In the genomic region with DNA sequence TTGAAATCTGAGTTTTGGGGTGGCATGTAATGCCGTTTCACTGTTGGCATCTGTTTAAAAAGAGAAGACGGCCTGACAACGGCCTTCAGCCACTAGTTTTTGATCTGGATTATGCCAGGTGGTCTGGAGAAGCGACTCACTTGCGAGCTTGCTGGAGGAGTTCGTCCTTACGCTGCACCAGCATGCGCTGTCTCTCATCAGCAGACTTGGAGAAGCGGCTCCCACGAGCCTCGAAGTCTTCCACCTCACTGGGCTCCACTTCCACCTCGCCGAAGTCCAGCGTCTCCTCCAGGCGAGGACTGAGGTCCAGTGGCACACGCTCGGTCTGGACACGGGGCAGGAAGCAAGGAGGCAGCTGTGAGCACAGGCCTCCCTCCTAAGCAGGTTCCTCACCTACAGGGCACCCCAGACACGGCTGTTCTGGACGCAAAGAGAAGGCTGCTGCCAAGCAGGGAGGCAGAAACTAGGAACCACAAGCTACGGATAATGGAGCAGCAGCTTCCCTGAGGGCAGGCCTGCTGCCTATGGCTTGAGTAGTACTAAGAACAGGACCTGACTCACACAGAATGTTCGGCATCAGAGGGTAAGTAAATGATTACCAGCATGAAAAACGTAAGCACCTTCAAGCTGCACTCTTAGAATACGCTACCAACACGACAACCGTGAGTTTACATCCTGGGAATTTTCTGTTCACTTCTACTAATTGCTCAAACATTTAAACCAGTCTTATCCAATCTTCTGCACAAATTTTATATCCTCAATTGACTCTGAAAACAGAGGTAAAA, we compare ENCODE assay signal across 25 cellular contexts.
DNase-seq lines count a peak whose midpoint lies in the region; ATAC-seq and FAIRE-seq lines count a peak whose summit lies in the region.
"Had no signal": no experiment of that assay in that cellular context is flagged by ENCODE, and none has a peak within 500 bp of the region (broad histone marks: within the 10 kb centered on the region; RNA-seq: fewer than 3 reads in every experiment).

No MANE protein-coding gene starts in this region.

- peak overlapping the region; percentile 46 for H3K27ac Mint-ChIP-seq in activated T-cell treated with anti-CD3 and anti-CD28 coated beads, Interleukin-2, amount 50 U/mL, for 72 hours
- H3K27ac Mint-ChIP-seq in memory B cell = peak overlapping the region; percentile 17
- H3K27ac Mint-ChIP-seq in stimulated activated effector memory CD8-positive, alpha-beta T cell treated with anti-CD3 and anti-CD28 coated beads, Interleukin-12 subunit alpha, Interleukin-12 subunit beta, amount 100 ng/mL, for 72 hours = peak overlapping the region; percentile 68
- H3K27ac Mint-ChIP-seq in activated CD4-positive, alpha-beta memory T cell treated with anti-CD3 and anti-CD28 coated beads, Interleukin-2, amount 10 ng/mL, durations not matched to agents 7 days and 5 days = no peak overlapping the region
- H3K27ac Mint-ChIP-seq: B cell, H9, HFFc6 had no signal

- peaks cover 13% of the 10 kb centered on the region for H3K4me1 Mint-ChIP-seq in activated T-cell treated with anti-CD3 and anti-CD28 coated beads, Interleukin-2, amount 50 U/mL, for 72 hours (ENCODE audit: low read depth)
- no peaks in the 10 kb centered on the region for H3K4me1 Mint-ChIP-seq in memory B cell
- H3K4me1 Mint-ChIP-seq in stimulated activated effector memory CD8-positive, alpha-beta T cell treated with anti-CD3 and anti-CD28 coated beads, Interleukin-12 subunit alpha, Interleukin-12 subunit beta, amount 100 ng/mL, for 72 hours = peaks cover 7% of the 10 kb centered on the region
- peaks cover 3% of the 10 kb centered on the region for H3K4me1 Mint-ChIP-seq in activated CD4-positive, alpha-beta memory T cell treated with anti-CD3 and anti-CD28 coated beads, Interleukin-2, amount 10 ng/mL, durations not matched to agents 7 days and 5 days

- DNase-seq in activated T-cell treated with anti-CD3 and anti-CD28 coated beads, Interleukin-2, amount 50 U/mL, for 72 hours = no peak
- DNase-seq in activated T-cell treated with anti-CD3 and anti-CD28 coated beads for 4 hours (no peak), HTR-8/SVneo (ENCODE audit: insufficient read length, low spot score) (no peak), memory B cell (ENCODE audit: low spot score in 2 of 2) (no peak), NCI-H1930 (lab: John Stamatoyannopoulos, UW) (no peak)
- peak in 1 of 2 donors; percentile 44 for DNase-seq in stimulated activated effector memory CD8-positive, alpha-beta T cell treated with anti-CD3 and anti-CD28 coated beads, Interleukin-12 subunit alpha, Interleukin-12 subunit beta, amount 100 ng/mL, for 72 hours (ENCODE audit: low spot score in 2 of 2)
- no peak for DNase-seq in activated CD4-positive, alpha-beta memory T cell treated with anti-CD3 and anti-CD28 coated beads, Interleukin-2, amount 10 ng/mL, durations not matched to agents 7 days and 5 days
- DNase-seq: DMS53, GDM1, GM23248, H9, HFFc6, Kasumi-1, NCI-H1694, NCI-H2081 treated with DMSO at 0.1 percent for 48 hours, NCI-H2171 treated with DMSO at 0.1 percent for 48 hours, NCI-H526, Peyer's patch, SJCRH30 had no signal

- H3K36me3 Mint-ChIP-seq in activated T-cell treated with anti-CD3 and anti-CD28 coated beads, Interleukin-2, amount 50 U/mL, for 72 hours (ENCODE audit: insufficient read depth in 2 of 2) = peaks cover 0 to 9% of the 10 kb centered on the region in 2 donors
- H3K36me3 Mint-ChIP-seq in memory B cell = peaks cover 22% of the 10 kb centered on the region
- peaks cover 63% of the 10 kb centered on the region for H3K36me3 Mint-ChIP-seq in stimulated activated effector memory CD8-positive, alpha-beta T cell treated with anti-CD3 and anti-CD28 coated beads, Interleukin-12 subunit alpha, Interleukin-12 subunit beta, amount 100 ng/mL, for 72 hours
- peaks cover 24% of the 10 kb centered on the region for H3K36me3 Mint-ChIP-seq in activated CD4-positive, alpha-beta memory T cell treated with anti-CD3 and anti-CD28 coated beads, Interleukin-2, amount 10 ng/mL, durations not matched to agents 7 days and 5 days (ENCODE audit: low read depth)

- no peak overlapping the region for H3K4me3 Mint-ChIP-seq in activated T-cell treated with anti-CD3 and anti-CD28 coated beads, Interleukin-2, amount 50 U/mL, for 72 hours
- H3K4me3 Mint-ChIP-seq in memory B cell = no peak overlapping the region
- H3K4me3 Mint-ChIP-seq in stimulated activated effector memory CD8-positive, alpha-beta T cell treated with anti-CD3 and anti-CD28 coated beads, Interleukin-12 subunit alpha, Interleukin-12 subunit beta, amount 100 ng/mL, for 72 hours = no peak overlapping the region
- H3K4me3 Mint-ChIP-seq in activated CD4-positive, alpha-beta memory T cell treated with anti-CD3 and anti-CD28 coated beads, Interleukin-2, amount 10 ng/mL, durations not matched to agents 7 days and 5 days = no peak overlapping the region
- H3K4me3 Mint-ChIP-seq: B cell, CD14-positive monocyte, H9, HFFc6 had no signal

- FAIRE-seq in HTR-8/SVneo (lab: Jason Lieb, UNC) = peak; percentile 4
- FAIRE-seq: A204.1, D721Med, GM19239 had no signal

- CTCF ChIA-PET in activated CD4-positive, alpha-beta memory T cell treated with anti-CD3 and anti-CD28 coated beads, Interleukin-2, amount 10 ng/mL, durations not matched to agents 7 days and 5 days (lab: Charles Lee) = no interaction called here

- POLR2A ChIA-PET in activated CD4-positive, alpha-beta memory T cell treated with anti-CD3 and anti-CD28 coated beads, Interleukin-2, amount 10 ng/mL, durations not matched to agents 7 days and 5 days (lab: Charles Lee) = interaction anchor here (0.9 kb wide), 1 partner anchor 9 kb away, joined by 3 read pairs; no protein-coding TSS in a partner anchor

- H3K9me3 Mint-ChIP-seq in activated T-cell treated with anti-CD3 and anti-CD28 coated beads, Interleukin-2, amount 50 U/mL, for 72 hours = no peaks in the 10 kb centered on the region
- H3K9me3 Mint-ChIP-seq in memory B cell = no peaks in the 10 kb centered on the region
- no peaks in the 10 kb centered on the region for H3K9me3 Mint-ChIP-seq in stimulated activated effector memory CD8-positive, alpha-beta T cell treated with anti-CD3 and anti-CD28 coated beads, Interleukin-12 subunit alpha, Interleukin-12 subunit beta, amount 100 ng/mL, for 72 hours
- H3K9me3 Mint-ChIP-seq in activated CD4-positive, alpha-beta memory T cell treated with anti-CD3 and anti-CD28 coated beads, Interleukin-2, amount 10 ng/mL, durations not matched to agents 7 days and 5 days = no peaks in the 10 kb centered on the region
- H3K9me3 Mint-ChIP-seq: CD14-positive monocyte, H9, HFFc6 had no signal

- ATAC-seq in activated T-cell treated with anti-CD3 and anti-CD28 coated beads, Interleukin-2, amount 50 U/mL, for 72 hours (replicated peaks in 1 of 2) = no peak
- ATAC-seq in memory B cell (ENCODE audit: low read depth) = no peak
- no peak for ATAC-seq in stimulated activated effector memory CD8-positive, alpha-beta T cell treated with anti-CD3 and anti-CD28 coated beads, Interleukin-12 subunit alpha, Interleukin-12 subunit beta, amount 100 ng/mL, for 72 hours
- no peak for ATAC-seq in GM19467 (IDR thresholded peaks at IDR 0.05; ENCODE audit: unreplicated experiment)

- H3K27me3 Mint-ChIP-seq in activated T-cell treated with anti-CD3 and anti-CD28 coated beads, Interleukin-2, amount 50 U/mL, for 72 hours (ENCODE audit: low read depth) = no peaks in the 10 kb centered on the region
- H3K27me3 Mint-ChIP-seq in memory B cell = no peaks in the 10 kb centered on the region
- no peaks in the 10 kb centered on the region for H3K27me3 Mint-ChIP-seq in activated CD4-positive, alpha-beta memory T cell treated with anti-CD3 and anti-CD28 coated beads, Interleukin-2, amount 10 ng/mL, durations not matched to agents 7 days and 5 days
- H3K27me3 Mint-ChIP-seq: B cell had no signal
